ENCODE assay signal across 12 cellular contexts in genomic region chr22:31105282-31105929, GRCh38. TPM values are rescaled to one million over a fixed set of nuclear protein-coding genes. Genes with fewer than 3 reads are reported as not detected.
A peak's percentile ranks its signal among the peaks of the same experiment; 100 is the strongest.
DNase-seq lines count a peak whose midpoint lies in the region; TF ChIP-seq lines count a peak whose summit lies in the region.
"Had no signal": no experiment of that assay in that cellular context is flagged by ENCODE, and none has a peak within 500 bp of the region (broad histone marks: within the 10 kb centered on the region; RNA-seq: fewer than 3 reads in every experiment).

No MANE protein-coding gene starts in this region.

- H3K27me3 ChIP-seq in breast epithelium (no peaks in the 10 kb centered on the region), thyroid gland (no peaks in the 10 kb centered on the region)

- 90 to 96% methylated on average over 7 to 11 of the region's 11 CpGs for WGBS in thyroid gland, 2 donors

- H3K27me3 Mint-ChIP-seq in HFFc6 (ENCODE audit: insufficient read depth) (peaks cover 35% of the 10 kb centered on the region), mesothelial cell of epicardium (ENCODE audit: low read depth) (peaks cover 2% of the 10 kb centered on the region)
- H3K27me3 Mint-ChIP-seq: activated T-cell treated with anti-CD3 and anti-CD28 coated beads, Interleukin-2, amount 50 U/mL, for 24 hours had no signal

- TF ChIP-seq CTCF in HFFc6 (IDR thresholded peaks at IDR 0.05), result no peak
- TF ChIP-seq CTCF in breast epithelium (IDR thresholded peaks at IDR 0.05), result no peak
- peak; percentile 0 for TF ChIP-seq CTCF in mesothelial cell of epicardium (IDR thresholded peaks at IDR 0.05; ENCODE audit: unreplicated experiment)
- TF ChIP-seq CTCF in thyroid gland (IDR thresholded peaks at IDR 0.05), result no peak

- H3K9me3 Mint-ChIP-seq in HFFc6 (no peaks in the 10 kb centered on the region), mesothelial cell of epicardium (no peaks in the 10 kb centered on the region)
- H3K9me3 Mint-ChIP-seq: activated T-cell treated with anti-CD3 and anti-CD28 coated beads, Interleukin-2, amount 50 U/mL, for 24 hours had no signal

- intact Hi-C loops in breast epithelium (cut with DNase I; ENCODE audit: low total_unique reads) (no loop called here), thyroid gland (cut with DNase I) (loop anchor here (5.0 kb wide), 1 partner anchor 37 kb away; the partner anchor contains the start of gene PLA2G3)

- peaks cover 0 to 10% of the 10 kb centered on the region in 2 donors for H3K4me1 ChIP-seq in breast epithelium
- peaks cover 22 to 23% of the 10 kb centered on the region in 2 donors for H3K4me1 ChIP-seq in thyroid gland

- H3K9me3 ChIP-seq in breast epithelium (no peaks in the 10 kb centered on the region), thyroid gland (no peaks in the 10 kb centered on the region)
- H3K9me3 ChIP-seq: HAP-1 had no signal

- H3K4me3 ChIP-seq in breast epithelium (peak overlapping the region; percentile 93 to 98 (median 94)), thyroid gland (replicated peaks in 1 of 3) (no peak overlapping the region)
- H3K4me3 ChIP-seq: HAP-1 had no signal

- H3K4me3 Mint-ChIP-seq in HFFc6, result peak overlapping the region; percentile 94
- peak overlapping the region; percentile 71 for H3K4me3 Mint-ChIP-seq in mesothelial cell of epicardium

- H3K27ac Mint-ChIP-seq in HFFc6 (peak overlapping the region; percentile 98), mesothelial cell of epicardium (no peak overlapping the region)
- H3K27ac Mint-ChIP-seq: activated T-cell treated with anti-CD3 and anti-CD28 coated beads, Interleukin-2, amount 50 U/mL, for 24 hours had no signal

- H3K4me1 Mint-ChIP-seq in HFFc6 (ENCODE audit: low read depth) (peaks cover 54% of the 10 kb centered on the region), mesothelial cell of epicardium (peaks cover 6% of the 10 kb centered on the region)

- H3K36me3 Mint-ChIP-seq in HFFc6 (ENCODE audit: low read depth) (peaks cover 15% of the 10 kb centered on the region), mesothelial cell of epicardium (peaks cover 5% of the 10 kb centered on the region)

- H3K36me3 ChIP-seq in breast epithelium, result no peaks in the 10 kb centered on the region
- H3K36me3 ChIP-seq in thyroid gland, result peaks cover 11% of the 10 kb centered on the region in 2 donors
- H3K36me3 ChIP-seq: HAP-1 had no signal

- H3K27ac ChIP-seq in breast epithelium (peak overlapping the region; percentile 98), thyroid gland (peak overlapping the region in 2 of 3 donors; percentile 93 to 97)

- no peak for TF ChIP-seq POLR2A in breast epithelium (IDR thresholded peaks at IDR 0.05)
- no peak for TF ChIP-seq POLR2A in thyroid gland (IDR thresholded peaks at IDR 0.05)

- no peak for DNase-seq in HFFc6
- no peak for DNase-seq in breast epithelium (ENCODE audit: low spot score in 2 of 2)
- DNase-seq in mesothelial cell of epicardium (ENCODE audit: low spot score in 2 of 2, unreplicated experiment in 2 of 2), result no peak
- DNase-seq in thyroid gland, result no peak
- no peak for DNase-seq in inferior parietal cortex (ENCODE audit: extremely low spot score)
- no peak for DNase-seq in effector CD4-positive, alpha-beta T cell
- DNase-seq in NCI-H2107 treated with DMSO at 0.1 percent for 48 hours (lab: John Stamatoyannopoulos, UW; ENCODE audit: unreplicated experiment), result no peak
- DNase-seq: activated T-cell treated with anti-CD3 and anti-CD28 coated beads, Interleukin-2, amount 50 U/mL, for 24 hours; caudate nucleus; GDM1; MV-4-11 had no signal

RNA-seq across cellular contexts. Expression of gene SELENOM, which starts 2.0 kb away (rescaled TPM):
- 100 to 1,000 TPM; 237 to 356 (median 265) TPM for total RNA-seq in HFFc6 (2021; fragmentation: NEBNext Ultra II Directional; extraction: Animal tissue kit (Norgen Biotek cat#: 25700))
- total RNA-seq in breast epithelium (100 to 1,000 TPM; 297 to 485 (median 411) TPM), mesothelial cell of epicardium (38.8 to 40.9 TPM (median 39.7 TPM) in 3 replicates), thyroid gland (100 to 1,000 TPM; 208 to 501 (median 314) TPM)

RNA-seq across cellular contexts. Expression of gene INPP5J, which starts 17.4 kb away (rescaled TPM):
- 1 to 10 TPM in 4 of 6 experiments, under 1 TPM in 2; 0.69 to 1.6 (median 1.0) TPM for total RNA-seq in HFFc6 (2021; fragmentation: NEBNext Ultra II Directional; extraction: Animal tissue kit (Norgen Biotek cat#: 25700))
- 10 to 100 TPM in 1 of 3 donors, 1 to 10 TPM in 1, not detected in 1; 7.5 to 15.2 TPM for total RNA-seq in breast epithelium
- total RNA-seq in mesothelial cell of epicardium, result 8.6 to 10.8 TPM (median 9.3 TPM) in 3 replicates
- 100 to 1,000 TPM; 180 to 665 (median 442) TPM for total RNA-seq in thyroid gland

RNA-seq across cellular contexts. Expression of gene SMTN, which starts 24.3 kb away (rescaled TPM):
- 100 to 1,000 TPM; 201 to 329 (median 246) TPM for total RNA-seq in HFFc6 (2021; fragmentation: NEBNext Ultra II Directional; extraction: Animal tissue kit (Norgen Biotek cat#: 25700))
- total RNA-seq in breast epithelium (10 to 100 TPM; 13.9 to 54.1 (median 41.6) TPM), mesothelial cell of epicardium (67.0 to 72.7 TPM (median 72.2 TPM) in 3 replicates), thyroid gland (10 to 100 TPM; 46.2 to 60.3 (median 54.2) TPM)

RNA-seq across cellular contexts. Expression of gene PLA2G3, which starts 34.9 kb away (rescaled TPM):
- under 1 TPM in 1 of 6 experiments, not detected in 5; 0.05 TPM for total RNA-seq in HFFc6 (2021; fragmentation: NEBNext Ultra II Directional; extraction: Animal tissue kit (Norgen Biotek cat#: 25700))
- not detected for total RNA-seq in breast epithelium
- 0.11 to 0.29 TPM (median 0.20 TPM) in 3 replicates for total RNA-seq in mesothelial cell of epicardium
- 1 to 10 TPM in 1 of 4 donors, under 1 TPM in 2, not detected in 1; 0.22 to 1.9 (median 0.83) TPM for total RNA-seq in thyroid gland

RNA-seq across cellular contexts. Expression of gene RNF185, which starts 54.6 kb away (rescaled TPM):
- 10 to 100 TPM; 28.1 to 34.2 (median 30.0) TPM for total RNA-seq in HFFc6 (2021; fragmentation: NEBNext Ultra II Directional; extraction: Animal tissue kit (Norgen Biotek cat#: 25700))
- total RNA-seq in breast epithelium, result 10 to 100 TPM; 32.8 to 42.6 (median 38.3) TPM
- total RNA-seq in mesothelial cell of epicardium, result 27.4 to 28.6 TPM (median 27.8 TPM) in 3 replicates
- total RNA-seq in thyroid gland, result 10 to 100 TPM; 56.0 to 63.1 (median 58.1) TPM

Comparison
In these comparisons a context has a peak if more than half of its experiments do, and no peak if none do; other contexts are left out.
1. H3K4me3 ChIP-seq: peak in breast epithelium (3 of 3); none in thyroid gland (0 of 3).
2. RNA of gene INPP5J, which starts 17.4 kb away (total RNA-seq): 180 to 665 TPM in thyroid gland; 8.6 to 10.8 TPM in mesothelial cell of epicardium, 7.5 to 15.2 TPM in breast epithelium and 0.69 to 1.6 TPM in HFFc6; every median in the first group is over 10 times any median in the second.